Comparison of ENCODE assay signal across 1 cellular context in the genomic region with DNA sequence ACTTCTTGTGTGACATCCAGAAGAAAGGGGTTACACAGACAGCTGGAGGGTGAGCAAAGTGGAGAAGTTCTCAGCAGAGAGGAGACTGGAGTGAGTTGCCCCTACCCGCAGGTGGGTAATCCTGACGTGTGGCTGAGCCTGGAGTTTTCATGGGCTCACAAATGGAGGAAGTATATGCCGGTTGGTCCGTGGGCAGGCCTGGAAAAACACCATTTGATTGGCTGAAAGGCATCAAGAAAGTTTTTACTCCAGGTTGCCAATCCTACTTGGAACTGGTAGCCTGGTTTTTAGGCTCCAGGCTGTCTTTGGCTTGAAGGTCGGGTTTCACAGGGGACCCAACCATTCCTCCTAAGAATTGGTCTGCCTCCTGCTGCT.
TF ChIP-seq lines count a peak whose summit lies in the region.

No MANE protein-coding gene starts in this region.

TF ChIP-seq in K562, 482 proteins besides CTCF, POLR2A, EP300 and RAD21 (continued from another document):
- TF ChIP-seq, protein P1, sequence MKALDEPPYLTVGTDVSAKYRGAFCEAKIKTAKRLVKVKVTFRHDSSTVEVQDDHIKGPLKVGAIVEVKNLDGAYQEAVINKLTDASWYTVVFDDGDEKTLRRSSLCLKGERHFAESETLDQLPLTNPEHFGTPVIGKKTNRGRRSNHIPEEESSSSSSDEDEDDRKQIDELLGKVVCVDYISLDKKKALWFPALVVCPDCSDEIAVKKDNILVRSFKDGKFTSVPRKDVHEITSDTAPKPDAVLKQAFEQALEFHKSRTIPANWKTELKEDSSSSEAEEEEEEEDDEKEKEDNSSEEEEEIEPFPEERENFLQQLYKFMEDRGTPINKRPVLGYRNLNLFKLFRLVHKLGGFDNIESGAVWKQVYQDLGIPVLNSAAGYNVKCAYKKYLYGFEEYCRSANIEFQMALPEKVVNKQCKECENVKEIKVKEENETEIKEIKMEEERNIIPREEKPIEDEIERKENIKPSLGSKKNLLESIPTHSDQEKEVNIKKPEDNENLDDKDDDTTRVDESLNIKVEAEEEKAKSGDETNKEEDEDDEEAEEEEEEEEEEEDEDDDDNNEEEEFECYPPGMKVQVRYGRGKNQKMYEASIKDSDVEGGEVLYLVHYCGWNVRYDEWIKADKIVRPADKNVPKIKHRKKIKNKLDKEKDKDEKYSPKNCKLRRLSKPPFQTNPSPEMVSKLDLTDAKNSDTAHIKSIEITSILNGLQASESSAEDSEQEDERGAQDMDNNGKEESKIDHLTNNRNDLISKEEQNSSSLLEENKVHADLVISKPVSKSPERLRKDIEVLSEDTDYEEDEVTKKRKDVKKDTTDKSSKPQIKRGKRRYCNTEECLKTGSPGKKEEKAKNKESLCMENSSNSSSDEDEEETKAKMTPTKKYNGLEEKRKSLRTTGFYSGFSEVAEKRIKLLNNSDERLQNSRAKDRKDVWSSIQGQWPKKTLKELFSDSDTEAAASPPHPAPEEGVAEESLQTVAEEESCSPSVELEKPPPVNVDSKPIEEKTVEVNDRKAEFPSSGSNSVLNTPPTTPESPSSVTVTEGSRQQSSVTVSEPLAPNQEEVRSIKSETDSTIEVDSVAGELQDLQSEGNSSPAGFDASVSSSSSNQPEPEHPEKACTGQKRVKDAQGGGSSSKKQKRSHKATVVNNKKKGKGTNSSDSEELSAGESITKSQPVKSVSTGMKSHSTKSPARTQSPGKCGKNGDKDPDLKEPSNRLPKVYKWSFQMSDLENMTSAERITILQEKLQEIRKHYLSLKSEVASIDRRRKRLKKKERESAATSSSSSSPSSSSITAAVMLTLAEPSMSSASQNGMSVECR (CRISPR knock-in tag; IDR thresholded peaks at IDR 0.05), result no peak
- TF ChIP-seq NCOA6 (IDR thresholded peaks at IDR 0.05) (no peak), ZNF12 (CRISPR knock-in tag; IDR thresholded peaks at IDR 0.05) (no peak), CBX3 (IDR thresholded peaks at IDR 0.05; ENCODE audit: borderline replicate concordance in 1 of 2, low read length in 2 of 2) (no peak), NCOA1 (IDR thresholded peaks at IDR 0.05; ENCODE audit: low read depth) (no peak), ZNF274 (IDR thresholded peaks at IDR 0.05; ENCODE audit: borderline replicate concordance, low read depth, low read length) (no peak), CREM (IDR thresholded peaks at IDR 0.05; ENCODE audit: low read depth) (peak; percentile 29; the same call in 1 of the 2 replicates), GABPB2 (CRISPR knock-in tag; conservative IDR thresholded peaks at IDR 0.05) (no peak), SRSF9 (IDR thresholded peaks at IDR 0.05; ENCODE audit: borderline replicate concordance, low read depth, low read length) (no peak), TAF15 (IDR thresholded peaks at IDR 0.05; ENCODE audit: low read depth, low read length) (no peak), ZNF785 (CRISPR knock-in tag; IDR thresholded peaks at IDR 0.05) (no peak), NR2C2 (CRISPR knock-in tag; IDR thresholded peaks at IDR 0.05) (no peak), NR2C2 (tag; IDR thresholded peaks at IDR 0.05) (0 out of 2 replicates have a peak, but pooled peaks have one; percentile 7), NR2C1 (IDR thresholded peaks at IDR 0.05) (no peak), NR2C1 (tag; IDR thresholded peaks at IDR 0.05) (no peak), SP2 (IDR thresholded peaks at IDR 0.05; ENCODE audit: extremely low read depth, low read depth, low read length, poor library complexity, severe bottlenecking) (no peak), ZFX (CRISPR knock-in tag; IDR thresholded peaks at IDR 0.05) (no peak), SPI1 (IDR thresholded peaks at IDR 0.05; ENCODE audit: borderline replicate concordance, low read depth, low read length) (no peak), SUPT5H (IDR thresholded peaks at IDR 0.05) (no peak), HDAC8 (tag; IDR thresholded peaks at IDR 0.05) (no peak), SRF (CRISPR knock-in tag; IDR thresholded peaks at IDR 0.05) (no peak), FOXM1 (IDR thresholded peaks at IDR 0.05; ENCODE audit: low read depth) (no peak), FOXM1 (CRISPR knock-in tag; IDR thresholded peaks at IDR 0.05; ENCODE audit: low read depth) (0 out of 2 replicates have a peak, but pooled peaks have one; percentile 57), FOXJ3 (CRISPR knock-in tag; IDR thresholded peaks at IDR 0.05) (no peak), PHF20 (IDR thresholded peaks at IDR 0.05; ENCODE audit: partially characterized antibody) (no peak), PYGO2 (tag; IDR thresholded peaks at IDR 0.05) (no peak)
- TF ChIP-seq, protein P2, sequence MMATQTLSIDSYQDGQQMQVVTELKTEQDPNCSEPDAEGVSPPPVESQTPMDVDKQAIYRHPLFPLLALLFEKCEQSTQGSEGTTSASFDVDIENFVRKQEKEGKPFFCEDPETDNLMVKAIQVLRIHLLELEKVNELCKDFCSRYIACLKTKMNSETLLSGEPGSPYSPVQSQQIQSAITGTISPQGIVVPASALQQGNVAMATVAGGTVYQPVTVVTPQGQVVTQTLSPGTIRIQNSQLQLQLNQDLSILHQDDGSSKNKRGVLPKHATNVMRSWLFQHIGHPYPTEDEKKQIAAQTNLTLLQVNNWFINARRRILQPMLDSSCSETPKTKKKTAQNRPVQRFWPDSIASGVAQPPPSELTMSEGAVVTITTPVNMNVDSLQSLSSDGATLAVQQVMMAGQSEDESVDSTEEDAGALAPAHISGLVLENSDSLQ (IDR thresholded peaks at IDR 0.05), result 0 out of 2 replicates have a peak, but pooled peaks have one; percentile 5
- TF ChIP-seq, protein P3, sequence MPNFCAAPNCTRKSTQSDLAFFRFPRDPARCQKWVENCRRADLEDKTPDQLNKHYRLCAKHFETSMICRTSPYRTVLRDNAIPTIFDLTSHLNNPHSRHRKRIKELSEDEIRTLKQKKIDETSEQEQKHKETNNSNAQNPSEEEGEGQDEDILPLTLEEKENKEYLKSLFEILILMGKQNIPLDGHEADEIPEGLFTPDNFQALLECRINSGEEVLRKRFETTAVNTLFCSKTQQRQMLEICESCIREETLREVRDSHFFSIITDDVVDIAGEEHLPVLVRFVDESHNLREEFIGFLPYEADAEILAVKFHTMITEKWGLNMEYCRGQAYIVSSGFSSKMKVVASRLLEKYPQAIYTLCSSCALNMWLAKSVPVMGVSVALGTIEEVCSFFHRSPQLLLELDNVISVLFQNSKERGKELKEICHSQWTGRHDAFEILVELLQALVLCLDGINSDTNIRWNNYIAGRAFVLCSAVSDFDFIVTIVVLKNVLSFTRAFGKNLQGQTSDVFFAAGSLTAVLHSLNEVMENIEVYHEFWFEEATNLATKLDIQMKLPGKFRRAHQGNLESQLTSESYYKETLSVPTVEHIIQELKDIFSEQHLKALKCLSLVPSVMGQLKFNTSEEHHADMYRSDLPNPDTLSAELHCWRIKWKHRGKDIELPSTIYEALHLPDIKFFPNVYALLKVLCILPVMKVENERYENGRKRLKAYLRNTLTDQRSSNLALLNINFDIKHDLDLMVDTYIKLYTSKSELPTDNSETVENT (CRISPR knock-in tag; IDR thresholded peaks at IDR 0.05), result no peak
- TF ChIP-seq, protein P4, sequence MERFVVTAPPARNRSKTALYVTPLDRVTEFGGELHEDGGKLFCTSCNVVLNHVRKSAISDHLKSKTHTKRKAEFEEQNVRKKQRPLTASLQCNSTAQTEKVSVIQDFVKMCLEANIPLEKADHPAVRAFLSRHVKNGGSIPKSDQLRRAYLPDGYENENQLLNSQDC (CRISPR knock-in tag; IDR thresholded peaks at IDR 0.05), result no peak
